7 cellular contexts compared by ENCODE assay signal in genomic region chr1:204503122-204503912, GRCh38. TPM values are rescaled to one million over a fixed set of nuclear protein-coding genes. Genes with fewer than 3 reads are reported as not detected.
DNase-seq lines count a peak whose midpoint lies in the region; ATAC-seq and TF ChIP-seq lines count a peak whose summit lies in the region.

No MANE protein-coding gene starts in this region.

- H3K27ac ChIP-seq in DOHH2 (ENCODE audit: low read depth, low read length) = no peak overlapping the region
- H3K27ac ChIP-seq in OCI-LY1 (ENCODE audit: low read depth, low read length, poor library complexity, severe bottlenecking) = peak overlapping the region; percentile 83
- no peak overlapping the region for H3K27ac ChIP-seq in colonic mucosa

- TF ChIP-seq CTCF in DOHH2 (IDR thresholded peaks at IDR 0.05; ENCODE audit: low read depth, low read length, poor library complexity, severe bottlenecking) (peak; percentile 80), OCI-LY1 (IDR thresholded peaks at IDR 0.05; ENCODE audit: low read length) (peak; percentile 87), colonic mucosa (IDR thresholded peaks at IDR 0.05) (peak; percentile 78)

- peaks cover 9% of the 10 kb centered on the region for H3F3A ChIP-seq in DOHH2 (ENCODE audit: control insufficient read depth, insufficient read depth)
- peaks cover 3% of the 10 kb centered on the region; the same call in 1 of the 2 replicates for H3F3A ChIP-seq in OCI-LY1 (ENCODE audit: insufficient read depth, low read length)

- H3K4me2 ChIP-seq in DOHH2 (ENCODE audit: low read length) (peak overlapping the region; percentile 24), OCI-LY1 (ENCODE audit: low read length) (peak overlapping the region; percentile 30; the same call in 1 of the 2 replicates)

- H3K9ac ChIP-seq in OCI-LY1 (ENCODE audit: low read length) (peak overlapping the region; percentile 46), colonic mucosa (ENCODE audit: low read depth in 2 of 2, low read length in 2 of 2) (no peak overlapping the region)

- intact Hi-C loops in colonic mucosa (cut with DNase I) = loop anchor here (2.0 to 5.0 kb wide), 2 partner anchors 57 to 71 kb away; no protein-coding TSS in a partner anchor

- no peaks in the 10 kb centered on the region for H3K27me3 ChIP-seq in DOHH2 (ENCODE audit: control insufficient read depth, low read length)
- no peaks in the 10 kb centered on the region for H3K27me3 ChIP-seq in OCI-LY1 (ENCODE audit: insufficient read depth, low read length)
- no peaks in the 10 kb centered on the region for H3K27me3 ChIP-seq in colonic mucosa

- ATAC-seq in GM21423 (IDR thresholded peaks at IDR 0.05; ENCODE audit: unreplicated experiment) = no peak

- H3K9me2 ChIP-seq in DOHH2 (replicated peaks; ENCODE audit: control insufficient read depth, low read length) (no peaks in the 10 kb centered on the region), OCI-LY1 (ENCODE audit: low read depth, low read length) (no peaks in the 10 kb centered on the region)

- H3K36me3 ChIP-seq in DOHH2 (ENCODE audit: control insufficient read depth, low read length) (peaks cover 3% of the 10 kb centered on the region; the same call in 1 of the 2 replicates), OCI-LY1 (ENCODE audit: insufficient read depth, low read length) (no peaks in the 10 kb centered on the region), colonic mucosa (no peaks in the 10 kb centered on the region)

- H2AFZ ChIP-seq in OCI-LY1 (ENCODE audit: low read length) = peak overlapping the region; percentile 71; the same call in 1 of the 2 replicates

- DNase-seq in LHCN-M2 (ENCODE audit: low read depth) (peak; percentile 70), colonic mucosa (peak; percentile 61), mucosa of gallbladder (ENCODE audit: low spot score) (peak; percentile 62), NK-92 (lab: John Stamatoyannopoulos, UW; ENCODE audit: unreplicated experiment) (no peak)

- no peak overlapping the region for H3K4me3 ChIP-seq in DOHH2 (ENCODE audit: low read length)
- H3K4me3 ChIP-seq in OCI-LY1 (ENCODE audit: low read depth, low read length, poor library complexity, severe bottlenecking) = no peak overlapping the region
- H3K4me3 ChIP-seq in colonic mucosa = no peak overlapping the region

- H3K79me2 ChIP-seq in DOHH2 (ENCODE audit: control insufficient read depth, low read length) = no peaks in the 10 kb centered on the region
- no peaks in the 10 kb centered on the region for H3K79me2 ChIP-seq in OCI-LY1 (ENCODE audit: insufficient read depth, low read length)

- H3K9me3 ChIP-seq in DOHH2 (ENCODE audit: control insufficient read depth, insufficient read depth, low read length) (peaks cover 5% of the 10 kb centered on the region; the same call in 1 of the 2 replicates), OCI-LY1 (ENCODE audit: low read length) (no peaks in the 10 kb centered on the region), colonic mucosa (no peaks in the 10 kb centered on the region)

- H4K20me1 ChIP-seq in DOHH2 (ENCODE audit: control insufficient read depth, insufficient read depth, low read depth, low read length) (no peaks in the 10 kb centered on the region), OCI-LY1 (ENCODE audit: insufficient read depth, low read length) (no peaks in the 10 kb centered on the region)

- H3K4me1 ChIP-seq in DOHH2 (ENCODE audit: control insufficient read depth, low read length) = peaks cover 48% of the 10 kb centered on the region
- peaks cover 54% of the 10 kb centered on the region for H3K4me1 ChIP-seq in OCI-LY1 (ENCODE audit: insufficient read depth, low read length, severe bottlenecking)
- H3K4me1 ChIP-seq in colonic mucosa = no peaks in the 10 kb centered on the region

RNA-seq across cellular contexts. Expression of gene PIK3C2B, which starts 8.7 kb away (rescaled TPM):
- total RNA-seq in LHCN-M2 (2014; rRNA removed) (0.29 TPM in 1 of 2 replicates, not detected in the other), colonic mucosa (10 to 100 TPM; 67.6 to 85.5 TPM), mucosa of gallbladder (64.6 TPM)
- polyA plus RNA-seq in LHCN-M2 (2012) = 0.27 TPM

RNA-seq across cellular contexts. Expression of gene MDM4, which starts 12.9 kb away (rescaled TPM):
- 10.5 and 14.5 TPM in 2 replicates for total RNA-seq in LHCN-M2 (2014; rRNA removed)
- 4.0 TPM for polyA plus RNA-seq in LHCN-M2 (2012)
- total RNA-seq in colonic mucosa = 10 to 100 TPM; 43.7 to 49.8 TPM
- 64.5 TPM for total RNA-seq in mucosa of gallbladder

Comparison
In these comparisons a context has a peak if more than half of its experiments do, and no peak if none do; other contexts are left out.
1. RNA of gene PIK3C2B, which starts 8.7 kb away (total RNA-seq): 67.6 to 85.5 TPM in colonic mucosa and 64.6 TPM in mucosa of gallbladder (single experiment); 0.29 TPM in LHCN-M2; every median in the first group is over 10 times any median in the second.
2. Peak in every context shown above with its lines, with median percentiles within 50 percentile points of each other: CTCF ChIP-seq.